ENCODE assay signal across 26 cellular contexts in genomic region chr17:77034677-77035424, GRCh38.
"Had no signal": no experiment of that assay in that cellular context is flagged by ENCODE, and none has a peak within 500 bp of the region (broad histone marks: within the 10 kb centered on the region; RNA-seq: fewer than 3 reads in every experiment).

No MANE protein-coding gene starts in this region.

- H3K4me2 ChIP-seq: hepatocyte, smooth muscle cell had no signal

- DNase-seq: activated CD4-positive, alpha-beta T cell treated with anti-CD3 and anti-CD28 coated beads for 36 hours; activated CD4-positive, alpha-beta T cell treated with anti-CD3 and anti-CD28 coated beads, Interleukin-2, amount 50 U/mL, for 48 hours; activated CD8-positive, alpha-beta memory T cell treated with anti-CD3 and anti-CD28 coated beads, Interleukin-2, amount 50 U/mL, for 48 hours; activated naive CD4-positive, alpha-beta T cell treated with Interleukin-2 at 50 U/mL for 16 hours; activated naive CD8-positive, alpha-beta T cell treated with anti-CD3 and anti-CD28 coated beads for 36 hours; activated T-cell treated with anti-CD3 and anti-CD28 coated beads, Interleukin-2, amount 50 U/mL, for 4 hours; dermis blood vessel endothelial cell; effector memory CD4-positive, alpha-beta T cell; foreskin melanocyte; glutamatergic neuron; left ventricle myocardium superior; mammary epithelial cell; nucleus accumbens; sigmoid colon; stimulated activated CD4-positive, alpha-beta T cell treated with anti-CD3 and anti-CD28 coated beads, Interleukin-15, amount 100 ng/mL, for 24 hours; stomach; T-helper 9 cell had no signal

- H3K4me3 ChIP-seq: hepatocyte, sigmoid colon, smooth muscle cell, stomach, thoracic aorta, vagina had no signal

- H3K4me1 Mint-ChIP-seq: activated CD4-positive, alpha-beta T cell treated with anti-CD3 and anti-CD28 coated beads for 36 hours; activated naive CD8-positive, alpha-beta T cell treated with anti-CD3 and anti-CD28 coated beads for 36 hours; WTC11 had no signal

- H3K9me3 ChIP-seq: vagina had no signal

- H3K27ac ChIP-seq: hepatocyte, sigmoid colon, stomach, thoracic aorta, vagina had no signal

- H3K4me3 Mint-ChIP-seq: activated CD4-positive, alpha-beta T cell treated with anti-CD3 and anti-CD28 coated beads for 36 hours; activated naive CD8-positive, alpha-beta T cell treated with anti-CD3 and anti-CD28 coated beads for 36 hours; activated T-cell treated with anti-CD3 and anti-CD28 coated beads, Interleukin-2, amount 50 U/mL, for 4 hours; mesothelial cell of epicardium; naive thymus-derived CD8-positive, alpha-beta T cell; stimulated activated memory B cell treated with anti-CD40 and anti-IgM and Interleukin-4, amounts not matched to agents 10 μg/mL and 1 μg/mL and 100 μg/mL, for 72 hours; type B pancreatic cell; WTC11 had no signal

- H3K36me3 Mint-ChIP-seq: activated naive CD8-positive, alpha-beta T cell treated with anti-CD3 and anti-CD28 coated beads for 36 hours; mesothelial cell of epicardium; type B pancreatic cell; WTC11 had no signal

- H3K4me1 ChIP-seq: sigmoid colon, vagina had no signal

- H3K79me2 ChIP-seq: hepatocyte had no signal

- H3K9me3 Mint-ChIP-seq: type B pancreatic cell had no signal

- H3K27ac Mint-ChIP-seq: activated CD4-positive, alpha-beta T cell treated with anti-CD3 and anti-CD28 coated beads for 36 hours; activated naive CD8-positive, alpha-beta T cell treated with anti-CD3 and anti-CD28 coated beads for 36 hours; mesothelial cell of epicardium; stimulated activated memory B cell treated with anti-CD40 and anti-IgM and Interleukin-4, amounts not matched to agents 10 μg/mL and 1 μg/mL and 100 μg/mL, for 72 hours; type B pancreatic cell; WTC11 had no signal

- H3K36me3 ChIP-seq: sigmoid colon, stomach, thoracic aorta, vagina had no signal

- H2AFZ ChIP-seq: hepatocyte had no signal

- H3K27me3 ChIP-seq: hepatocyte, vagina had no signal

- ATAC-seq: activated CD4-positive, alpha-beta T cell treated with anti-CD3 and anti-CD28 coated beads for 36 hours; activated T-cell treated with anti-CD3 and anti-CD28 coated beads, Interleukin-2, amount 50 U/mL, for 4 hours; left ventricle myocardium superior; naive thymus-derived CD8-positive, alpha-beta T cell; stimulated activated memory B cell treated with anti-CD40 and anti-IgM and Interleukin-4, amounts not matched to agents 10 μg/mL and 1 μg/mL and 100 μg/mL, for 72 hours; WTC11 had no signal
